In the genomic region with DNA sequence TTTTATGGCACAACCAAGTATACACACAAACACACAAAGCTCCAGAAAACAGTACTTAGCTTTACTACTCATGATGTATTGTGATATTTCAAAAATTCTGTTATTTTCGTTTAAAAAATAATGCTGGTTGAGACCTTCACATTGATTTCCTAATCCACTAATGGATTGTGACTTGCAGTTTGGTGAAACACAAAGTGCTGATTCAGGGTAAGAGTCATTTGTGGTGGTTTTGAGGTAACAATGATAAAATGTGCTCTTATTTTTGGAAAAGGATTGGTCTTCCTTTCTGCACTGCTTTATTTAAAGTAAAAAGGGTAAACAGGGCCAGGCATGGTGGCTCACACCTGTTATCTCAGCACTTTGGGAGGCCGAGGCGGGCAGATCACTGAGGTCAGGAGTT, we compare ENCODE assay signal across 15 cellular contexts. TPM values are rescaled to one million over a fixed set of nuclear protein-coding genes. Genes with fewer than 3 reads are reported as not detected.
DNase-seq lines count a peak whose midpoint lies in the region; ATAC-seq and TF ChIP-seq lines count a peak whose summit lies in the region.
"Had no signal": no experiment of that assay in that cellular context is flagged by ENCODE, and none has a peak within 500 bp of the region (broad histone marks: within the 10 kb centered on the region; RNA-seq: fewer than 3 reads in every experiment).

No MANE protein-coding gene starts in this region.

- H3K27ac Mint-ChIP-seq in activated naive CD4-positive, alpha-beta T cell treated with anti-CD3 and anti-CD28 coated beads, Interleukin-2, amount 10 ng/mL, durations not matched to agents 7 days and 5 days = no peak overlapping the region
- no peak overlapping the region for H3K27ac Mint-ChIP-seq in central memory CD8-positive, alpha-beta T cell (ENCODE audit: low read depth)
- H3K27ac Mint-ChIP-seq in stimulated activated naive CD8-positive, alpha-beta T cell treated with anti-CD3 and anti-CD28 coated beads, Interleukin-15, amount 100 ng/mL, for 72 hours = no peak overlapping the region
- H3K27ac Mint-ChIP-seq: endodermal cell, H9 had no signal

- dilution Hi-C loops in mammary epithelial cell (cut with HindIII; ENCODE audit: low sequenced_read_pairs) = no loop called here

- no peak overlapping the region for H3K4me3 ChIP-seq in OCI-LY7 (ENCODE audit: low read depth, low read length, poor library complexity, severe bottlenecking)
- H3K4me3 ChIP-seq in WERI-Rb-1 (ENCODE audit: low read depth, low read length) = no peak overlapping the region
- no peak overlapping the region for H3K4me3 ChIP-seq in mammary epithelial cell (replicated peaks in 1 of 3; ENCODE audit: insufficient read depth in 1 of 3, low read depth in 2 of 3, low read length in 3 of 3)

- H3K4me1 Mint-ChIP-seq in activated naive CD4-positive, alpha-beta T cell treated with anti-CD3 and anti-CD28 coated beads, Interleukin-2, amount 10 ng/mL, durations not matched to agents 7 days and 5 days = peaks cover 30% of the 10 kb centered on the region
- H3K4me1 Mint-ChIP-seq in central memory CD8-positive, alpha-beta T cell = peaks cover 30% of the 10 kb centered on the region
- peaks cover 42% of the 10 kb centered on the region for H3K4me1 Mint-ChIP-seq in stimulated activated naive CD8-positive, alpha-beta T cell treated with anti-CD3 and anti-CD28 coated beads, Interleukin-15, amount 100 ng/mL, for 72 hours

- H3K79me2 ChIP-seq in OCI-LY7 (ENCODE audit: insufficient read depth, low read depth, low read length) (peaks cover 47% of the 10 kb centered on the region), mammary epithelial cell (ENCODE audit: insufficient read depth, low read length) (peaks cover 64% of the 10 kb centered on the region)

- in situ Hi-C loops in mammary epithelial cell (cut with MboI; ENCODE audit: low sequenced_read_pairs in 2 of 2) = loop anchor here in 1 of 2 donors (25.0 kb wide), 1 partner anchor 649 kb away; a partner anchor contains a TSS

- H3K36me3 ChIP-seq in OCI-LY7 (ENCODE audit: insufficient read depth, low read length) (peaks cover 51% of the 10 kb centered on the region), WERI-Rb-1 (peaks cover 47% of the 10 kb centered on the region), mammary epithelial cell (ENCODE audit: insufficient read depth, low read length) (peaks cover 4% of the 10 kb centered on the region)

- TF ChIP-seq CTCF in OCI-LY7 (conservative IDR thresholded peaks at IDR 0.05; ENCODE audit: low read length) = no peak
- TF ChIP-seq CTCF in WERI-Rb-1 (IDR thresholded peaks at IDR 0.05; ENCODE audit: low read depth, low read length) = no peak
- no peak for TF ChIP-seq CTCF in mammary epithelial cell (conservative IDR thresholded peaks at IDR 0.05 in 1 of 2, IDR thresholded peaks at IDR 0.05 in 1 of 2; ENCODE audit: extremely low read depth in 1 of 2, insufficient read depth in 1 of 2, low read depth in 1 of 2, low read length in 2 of 2)

- peaks cover 16% of the 10 kb centered on the region for H3K36me3 Mint-ChIP-seq in activated naive CD4-positive, alpha-beta T cell treated with anti-CD3 and anti-CD28 coated beads, Interleukin-2, amount 10 ng/mL, durations not matched to agents 7 days and 5 days
- H3K36me3 Mint-ChIP-seq in central memory CD8-positive, alpha-beta T cell (ENCODE audit: insufficient read depth) = peaks cover 23% of the 10 kb centered on the region

- no peak overlapping the region for H3K27ac ChIP-seq in OCI-LY7 (ENCODE audit: low read depth, low read length, poor library complexity, severe bottlenecking)
- H3K27ac ChIP-seq in WERI-Rb-1 = no peak overlapping the region
- H3K27ac ChIP-seq in mammary epithelial cell (ENCODE audit: insufficient read depth, low read depth, low read length) = no peak overlapping the region

- H4K20me1 ChIP-seq in OCI-LY7 (ENCODE audit: insufficient read depth, low read length) (no peaks in the 10 kb centered on the region), mammary epithelial cell (ENCODE audit: insufficient read depth, low read length) (no peaks in the 10 kb centered on the region)

- CTCF ChIA-PET in activated naive CD4-positive, alpha-beta T cell treated with anti-CD3 and anti-CD28 coated beads, Interleukin-2, amount 10 ng/mL, durations not matched to agents 7 days and 5 days (lab: Charles Lee) = interaction anchor here (1.3 to 1.9 kb wide), 2 partner anchors 20 to 24 kb away, joined by 4 read pairs; no protein-coding TSS in a partner anchor
- CTCF ChIA-PET in OCI-LY7 (lab: Charles Lee; ENCODE audit: unreplicated experiment) (no interaction called here), mammary epithelial cell (lab: Charles Lee; ENCODE audit: low non-redundant PET) (no interaction called here)

- H2AFZ ChIP-seq in OCI-LY7 (ENCODE audit: low read length) (no peak overlapping the region), mammary epithelial cell (ENCODE audit: low read depth, low read length) (no peak overlapping the region)

- H3K9me3 Mint-ChIP-seq in activated naive CD4-positive, alpha-beta T cell treated with anti-CD3 and anti-CD28 coated beads, Interleukin-2, amount 10 ng/mL, durations not matched to agents 7 days and 5 days = no peaks in the 10 kb centered on the region
- H3K9me3 Mint-ChIP-seq in central memory CD8-positive, alpha-beta T cell = no peaks in the 10 kb centered on the region
- no peaks in the 10 kb centered on the region for H3K9me3 Mint-ChIP-seq in stimulated activated naive CD8-positive, alpha-beta T cell treated with anti-CD3 and anti-CD28 coated beads, Interleukin-15, amount 100 ng/mL, for 72 hours
- H3K9me3 Mint-ChIP-seq: endodermal cell, H9 had no signal

- H3K27me3 Mint-ChIP-seq in activated naive CD4-positive, alpha-beta T cell treated with anti-CD3 and anti-CD28 coated beads, Interleukin-2, amount 10 ng/mL, durations not matched to agents 7 days and 5 days = no peaks in the 10 kb centered on the region
- H3K27me3 Mint-ChIP-seq in central memory CD8-positive, alpha-beta T cell = peaks cover under 1% of the 10 kb centered on the region
- no peaks in the 10 kb centered on the region for H3K27me3 Mint-ChIP-seq in stimulated activated naive CD8-positive, alpha-beta T cell treated with anti-CD3 and anti-CD28 coated beads, Interleukin-15, amount 100 ng/mL, for 72 hours

- H3K4me1 ChIP-seq in OCI-LY7 (ENCODE audit: insufficient read depth, low read length, poor library complexity, severe bottlenecking) = peaks cover 16% of the 10 kb centered on the region
- H3K4me1 ChIP-seq in mammary epithelial cell (ENCODE audit: insufficient read depth, low read length) = peaks cover 12% of the 10 kb centered on the region

- BruUV-seq in OCI-LY7 (replicated peaks; lab: Mats Ljungman, UMichigan) = no TSS peak
- no TSS peak for BruUV-seq in mammary epithelial cell (replicated peaks; lab: Mats Ljungman, UMichigan)

- H3K4me3 Mint-ChIP-seq in activated naive CD4-positive, alpha-beta T cell treated with anti-CD3 and anti-CD28 coated beads, Interleukin-2, amount 10 ng/mL, durations not matched to agents 7 days and 5 days = peak overlapping the region; percentile 38
- peak overlapping the region; percentile 97 for H3K4me3 Mint-ChIP-seq in central memory CD8-positive, alpha-beta T cell
- peak overlapping the region; percentile 21 to 48 for H3K4me3 Mint-ChIP-seq in stimulated activated naive CD8-positive, alpha-beta T cell treated with anti-CD3 and anti-CD28 coated beads, Interleukin-15, amount 100 ng/mL, for 72 hours

- POLR2A ChIA-PET in OCI-LY7 (lab: Charles Lee) = no interaction called here

- no peaks in the 10 kb centered on the region for H3K9me2 ChIP-seq in OCI-LY7 (ENCODE audit: insufficient read depth, low read length)

- no peaks in the 10 kb centered on the region for H3K27me3 ChIP-seq in WERI-Rb-1 (ENCODE audit: insufficient read depth, low read depth, severe bottlenecking)
- H3K27me3 ChIP-seq in mammary epithelial cell (ENCODE audit: insufficient read depth, low read length) = no peaks in the 10 kb centered on the region

- 97% methylated on average over 3 of the region's 3 CpGs for WGBS in mammary epithelial cell (ENCODE audit: low coverage, missing lambda C conversion rate)

- no peak overlapping the region for H3K9ac ChIP-seq in mammary epithelial cell (ENCODE audit: insufficient read depth, low read length)

- intact Hi-C loops in OCI-LY7 (cut with micrococcal nuclease; ENCODE audit: unreplicated experiment) (no loop called here), mammary epithelial cell (cut with micrococcal nuclease) (no loop called here)

- ATAC-seq in central memory CD8-positive, alpha-beta T cell (replicated peaks; ENCODE audit: extremely low read depth, poor library complexity, severe bottlenecking) = no peak
- ATAC-seq in stimulated activated naive CD8-positive, alpha-beta T cell treated with anti-CD3 and anti-CD28 coated beads, Interleukin-15, amount 100 ng/mL, for 72 hours = no peak

- H3K9me3 ChIP-seq in OCI-LY7 (ENCODE audit: low read length) (no peaks in the 10 kb centered on the region), WERI-Rb-1 (ENCODE audit: severe bottlenecking) (no peaks in the 10 kb centered on the region), mammary epithelial cell (replicated peaks; ENCODE audit: insufficient read depth, low read length) (no peaks in the 10 kb centered on the region)

- H3K4me2 ChIP-seq in OCI-LY7 (ENCODE audit: low read length) = peak overlapping the region; percentile 9; the same call in 1 of the 2 replicates
- no peak overlapping the region for H3K4me2 ChIP-seq in mammary epithelial cell (ENCODE audit: insufficient read depth, low read depth, low read length)

- DNase-seq in activated naive CD4-positive, alpha-beta T cell treated with anti-CD3 and anti-CD28 coated beads, Interleukin-2, amount 10 ng/mL, durations not matched to agents 7 days and 5 days = no peak
- no peak for DNase-seq in activated naive CD4-positive, alpha-beta T cell treated with anti-CD3 and anti-CD28 coated beads, Interleukin-2, amount 50 U/mL, for 16 hours
- DNase-seq in OCI-LY7 (ENCODE audit: low spot score) = no peak
- no peak for DNase-seq in central memory CD8-positive, alpha-beta T cell (ENCODE audit: low spot score in 2 of 2)
- no peak for DNase-seq in stimulated activated naive CD8-positive, alpha-beta T cell treated with anti-CD3 and anti-CD28 coated beads, Interleukin-15, amount 100 ng/mL, for 72 hours
- DNase-seq in WERI-Rb-1 = no peak
- DNase-seq in mammary epithelial cell = no peak
- DNase-seq in NCI-H1436 treated with DMSO at 0.1 percent for 48 hours (lab: John Stamatoyannopoulos, UW) = no peak
- DNase-seq: DMS53, endodermal cell, H9, mesendoderm, NCI-H187 treated with DMSO at 0.1 percent for 48 hours, NCI-H69, posterior cingulate gyrus had no signal

RNA-seq across cellular contexts. Expression of a gene that starts 1.9 kb away (rescaled TPM):
- total RNA-seq in OCI-LY7 (2014; rRNA removed; shearing (Covaris generic)) = 26.4 and 28.5 TPM in 2 replicates
- total RNA-seq in OCI-LY7 (2022) (19.8 and 20.3 TPM in 2 replicates), mammary epithelial cell (10 to 100 TPM; 20.9 to 29.3 TPM)
- 26.8 TPM for polyA plus RNA-seq in mammary epithelial cell
- polyA minus RNA-seq in mammary epithelial cell = 19.4 TPM

Comparison
In these comparisons a context has a peak if more than half of its experiments do, and no peak if none do; other contexts are left out.
1. H3K4me3 Mint-ChIP-seq: peak in every context shown above with its lines; median percentile 97 in central memory CD8-positive, alpha-beta T cell; 38 in activated naive CD4-positive, alpha-beta T cell treated with anti-CD3 and anti-CD28 coated beads, Interleukin-2, amount 10 ng/mL, durations not matched to agents 7 days and 5 days; 34 in stimulated activated naive CD8-positive, alpha-beta T cell treated with anti-CD3 and anti-CD28 coated beads, Interleukin-15, amount 100 ng/mL, for 72 hours.